29 cellular contexts compared by ENCODE assay signal in genomic region chr16:57993897-57994296, GRCh38. TPM values are rescaled to one million over a fixed set of nuclear protein-coding genes. Genes with fewer than 3 reads are reported as not detected.
DNase-seq lines count a peak whose midpoint lies in the region; ATAC-seq and TF ChIP-seq lines count a peak whose summit lies in the region.
"Had no signal": no experiment of that assay in that cellular context is flagged by ENCODE, and none has a peak within 500 bp of the region (broad histone marks: within the 10 kb centered on the region; RNA-seq: fewer than 3 reads in every experiment).

No MANE protein-coding gene starts in this region.

- H4K8ac ChIP-seq in trophoblast cell (ENCODE audit: low read depth, low read length): no peak overlapping the region

- peaks cover 21% of the 10 kb centered on the region for H3K36me3 ChIP-seq in CD8-positive, alpha-beta T cell (ENCODE audit: insufficient read depth, low read length)
- H3K36me3 ChIP-seq in PC-9 (ENCODE audit: low read depth) (peaks cover 8% of the 10 kb centered on the region; the same call in 1 of the 2 replicates), endodermal cell (ENCODE audit: control insufficient read depth, insufficient read depth, low read length) (peaks cover 22% of the 10 kb centered on the region), trophoblast cell (ENCODE audit: control insufficient read depth in 1 of 2, insufficient read depth in 2 of 2, low read length in 2 of 2) (peaks cover 17 to 31% of the 10 kb centered on the region in 2 experiments), breast epithelium (peaks cover 5% of the 10 kb centered on the region)
- H3K36me3 ChIP-seq: BE2C, ovary had no signal

- no peak overlapping the region for H3K4me3 ChIP-seq in CD8-positive, alpha-beta T cell (ENCODE audit: low read depth, low read length)
- H3K4me3 ChIP-seq in PC-9: no peak overlapping the region
- H3K4me3 ChIP-seq in endodermal cell (ENCODE audit: low read length): no peak overlapping the region
- H3K4me3 ChIP-seq in trophoblast cell (ENCODE audit: low read depth, low read length): no peak overlapping the region
- no peak overlapping the region for H3K4me3 ChIP-seq in breast epithelium
- H3K4me3 ChIP-seq: esophagus squamous epithelium, lung, ovary, thoracic aorta had no signal

- ATAC-seq in CD8-positive, alpha-beta T cell: no peak
- ATAC-seq: activated T-cell treated with anti-CD3 and anti-CD28 coated beads, Interleukin-2, amount 50 U/mL, for 72 hours; PC-3; stimulated activated naive CD8-positive, alpha-beta T cell treated with anti-CD3 and anti-CD28 coated beads, Interleukin-15, amount 100 ng/mL, for 72 hours had no signal

- POLR2A ChIA-PET in CD8-positive, alpha-beta T cell (lab: Charles Lee): no interaction called here
- POLR2A ChIA-PET in PC-9 (lab: Charles Lee; ENCODE audit: unreplicated experiment): interaction anchor here (0.5 kb wide), 1 partner anchor 77 kb away, joined by 3 read pairs; no protein-coding TSS in a partner anchor

- no peaks in the 10 kb centered on the region for H3K27me3 ChIP-seq in CD8-positive, alpha-beta T cell (ENCODE audit: insufficient read depth, low read length)
- H3K27me3 ChIP-seq in PC-9 (ENCODE audit: insufficient read depth, low read depth): no peaks in the 10 kb centered on the region
- no peaks in the 10 kb centered on the region for H3K27me3 ChIP-seq in endodermal cell (ENCODE audit: control insufficient read depth, insufficient read depth, low read length, poor library complexity, severe bottlenecking)
- H3K27me3 ChIP-seq in trophoblast cell (ENCODE audit: insufficient read depth, low read length): no peaks in the 10 kb centered on the region
- H3K27me3 ChIP-seq in breast epithelium: no peaks in the 10 kb centered on the region
- H3K27me3 ChIP-seq: BE2C, esophagus squamous epithelium, ovary had no signal

- 90 to 100% methylated on average over 2 to 5 of the region's 5 CpGs for WGBS in endodermal cell (ENCODE audit: insufficient coverage in 1 of 2, insufficient read length in 1 of 2), 2 experiments
- WGBS in trophoblast cell (ENCODE audit: extremely low coverage, insufficient coverage, insufficient read length): no CpG with 5 or more reads among the region's 5 CpGs

- no peak overlapping the region for H3K4ac ChIP-seq in trophoblast cell (ENCODE audit: low read depth, low read length)

- CTCF ChIA-PET in CD8-positive, alpha-beta T cell (lab: Charles Lee): interaction anchor here (2.1 kb wide), 1 partner anchor 93 kb away, joined by 7 read pairs; no protein-coding TSS in a partner anchor
- CTCF ChIA-PET in PC-9 (lab: Charles Lee): interaction anchor here (0.6 kb wide), 1 partner anchor 235 kb away, joined by 3 read pairs; no protein-coding TSS in a partner anchor

- H3K18ac ChIP-seq in trophoblast cell (ENCODE audit: low read length): peak overlapping the region; percentile 7

- no peak overlapping the region for H3K9ac ChIP-seq in endodermal cell (ENCODE audit: extremely low read depth, low read length, poor library complexity, severe bottlenecking)
- H3K9ac ChIP-seq in trophoblast cell (ENCODE audit: low read length): no peak overlapping the region

- H3K36me3 Mint-ChIP-seq in CD8-positive, alpha-beta T cell: peaks cover 38% of the 10 kb centered on the region
- peaks cover 16% of the 10 kb centered on the region for H3K36me3 Mint-ChIP-seq in endodermal cell (ENCODE audit: low read depth)

- no peaks in the 10 kb centered on the region for H3K27me3 Mint-ChIP-seq in CD8-positive, alpha-beta T cell (ENCODE audit: low read depth)
- H3K27me3 Mint-ChIP-seq in endodermal cell (ENCODE audit: insufficient read depth): no peaks in the 10 kb centered on the region
- H3K27me3 Mint-ChIP-seq: activated CD4-positive, alpha-beta T cell treated with anti-CD3 and anti-CD28 coated beads, Interleukin-2, amount 10 ng/mL, durations not matched to agents 7 days and 5 days; dendritic cell treated with granulocyte-macrophage colony-stimulating factor and Interleukin-4, amounts not matched to agents 40 ng/mL and 50 ng/mL, for 4 days; stimulated activated naive CD8-positive, alpha-beta T cell treated with anti-CD3 and anti-CD28 coated beads, Interleukin-15, amount 100 ng/mL, for 72 hours had no signal

- peak overlapping the region; percentile 24 for H2AK5ac ChIP-seq in trophoblast cell (ENCODE audit: low read length)

- DNase-seq in CD8-positive, alpha-beta T cell: no peak
- DNase-seq in PC-9 (no peak), endodermal cell (peak; percentile 39), trophoblast cell (no peak), UCSD-AML1 (lab: John Stamatoyannopoulos, UW; ENCODE audit: unreplicated experiment) (no peak), breast epithelium (ENCODE audit: low spot score in 2 of 2) (no peak)
- DNase-seq in activated CD4-positive, alpha-beta T cell treated with anti-CD3 and anti-CD28 coated beads for 4 hours: no peak
- DNase-seq: activated CD4-positive, alpha-beta T cell treated with anti-CD3 and anti-CD28 coated beads, Interleukin-2, amount 10 ng/mL, durations not matched to agents 7 days and 5 days; activated T-cell treated with anti-CD3 and anti-CD28 coated beads, Interleukin-2, amount 50 U/mL, for 72 hours; Caco-2; esophagus squamous epithelium; kidney glomerular epithelial cell; MM.1S; NCI-H2029; NCI-H526; NK-92 treated with Interleukin-12 subunit alpha and Interleukin-12 subunit beta, amount 100 ng/mL, for 24 hours; ovary; PC-3; Right ventricle myocardium superior; small intestine; stimulated activated CD8-positive, alpha-beta memory T cell treated with anti-CD3 and anti-CD28 coated beads, Interleukin-4, amount 100 ng/mL, for 48 hours; stimulated activated naive CD8-positive, alpha-beta T cell treated with anti-CD3 and anti-CD28 coated beads, Interleukin-15, amount 100 ng/mL, for 72 hours had no signal

- no peak for TF ChIP-seq POLR2A in breast epithelium (IDR thresholded peaks at IDR 0.05)

- H3K27ac Mint-ChIP-seq in CD8-positive, alpha-beta T cell: peak overlapping the region; percentile 74
- H3K27ac Mint-ChIP-seq in endodermal cell: no peak overlapping the region
- H3K27ac Mint-ChIP-seq: nephron had no signal

- no peak overlapping the region for H3K27ac ChIP-seq in CD8-positive, alpha-beta T cell (ENCODE audit: low read depth, low read length)
- peak overlapping the region; percentile 96 for H3K27ac ChIP-seq in PC-9
- no peak overlapping the region for H3K27ac ChIP-seq in endodermal cell (ENCODE audit: low read depth, low read length)
- no peak overlapping the region for H3K27ac ChIP-seq in trophoblast cell (ENCODE audit: low read depth, low read length)
- peak overlapping the region in 1 of 2 donors; percentile 8 for H3K27ac ChIP-seq in breast epithelium
- H3K27ac ChIP-seq: ovary, thoracic aorta had no signal

- no peak overlapping the region for H3K4me3 Mint-ChIP-seq in CD8-positive, alpha-beta T cell
- no peak overlapping the region for H3K4me3 Mint-ChIP-seq in endodermal cell
- H3K4me3 Mint-ChIP-seq: activated CD4-positive, alpha-beta T cell treated with anti-CD3 and anti-CD28 coated beads, Interleukin-2, amount 10 ng/mL, durations not matched to agents 7 days and 5 days; dendritic cell treated with granulocyte-macrophage colony-stimulating factor and Interleukin-4, amounts not matched to agents 40 ng/mL and 50 ng/mL, for 4 days; nephron; stimulated activated naive CD8-positive, alpha-beta T cell treated with anti-CD3 and anti-CD28 coated beads, Interleukin-15, amount 100 ng/mL, for 72 hours had no signal

- no peak overlapping the region for H4K12ac ChIP-seq in trophoblast cell (ENCODE audit: low read depth, low read length)

- H3K4me1 Mint-ChIP-seq in CD8-positive, alpha-beta T cell (ENCODE audit: low read depth): peaks cover 31% of the 10 kb centered on the region
- peaks cover 5% of the 10 kb centered on the region for H3K4me1 Mint-ChIP-seq in endodermal cell

- no peaks in the 10 kb centered on the region for H3K9me3 Mint-ChIP-seq in CD8-positive, alpha-beta T cell
- H3K9me3 Mint-ChIP-seq in endodermal cell: no peaks in the 10 kb centered on the region
- H3K9me3 Mint-ChIP-seq: activated CD4-positive, alpha-beta T cell treated with anti-CD3 and anti-CD28 coated beads, Interleukin-2, amount 10 ng/mL, durations not matched to agents 7 days and 5 days; activated T-cell treated with anti-CD3 and anti-CD28 coated beads, Interleukin-2, amount 50 U/mL, for 72 hours; dendritic cell treated with granulocyte-macrophage colony-stimulating factor and Interleukin-4, amounts not matched to agents 40 ng/mL and 50 ng/mL, for 4 days; nephron; stimulated activated naive CD8-positive, alpha-beta T cell treated with anti-CD3 and anti-CD28 coated beads, Interleukin-15, amount 100 ng/mL, for 72 hours; T-helper 2 cell treated with Interferon-gamma antibody and Interleukin-4, amounts not matched to agents 5 μg/mL and 100 μg/mL, for 36 hours had no signal

- H3K79me1 ChIP-seq in trophoblast cell (ENCODE audit: low read length): peaks cover 8% of the 10 kb centered on the region

- peak overlapping the region; percentile 76 for H4K91ac ChIP-seq in trophoblast cell (ENCODE audit: low read depth, low read length)

- H2AFZ ChIP-seq in PC-9: no peak overlapping the region
- H2AFZ ChIP-seq in trophoblast cell (ENCODE audit: insufficient read depth, low read length, poor library complexity): no peak overlapping the region

- H3K14ac ChIP-seq in trophoblast cell (ENCODE audit: low read length): no peak overlapping the region

- H3K23ac ChIP-seq in trophoblast cell (ENCODE audit: low read length): no peak overlapping the region

- no peaks in the 10 kb centered on the region for H4K20me1 ChIP-seq in PC-9 (ENCODE audit: insufficient read depth)

- intact Hi-C loops in CD8-positive, alpha-beta T cell (cut with DNase I, micrococcal nuclease): no loop called here
- intact Hi-C loops in PC-9 (cut with micrococcal nuclease; ENCODE audit: unreplicated experiment) (loop anchor here (2.0 kb wide), 1 partner anchor 35 kb away; no protein-coding TSS in a partner anchor), breast epithelium (cut with DNase I; ENCODE audit: low total_unique reads) (no loop called here)

- H2BK12ac ChIP-seq in trophoblast cell (ENCODE audit: low read length): peak overlapping the region; percentile 2

- peaks cover 21% of the 10 kb centered on the region for H3K79me2 ChIP-seq in PC-9 (ENCODE audit: low read depth)
- peaks cover 2% of the 10 kb centered on the region for H3K79me2 ChIP-seq in trophoblast cell (ENCODE audit: control insufficient read depth, insufficient read depth, low read length, poor library complexity)

- no peaks in the 10 kb centered on the region for H3K9me2 ChIP-seq in PC-9 (ENCODE audit: insufficient read depth)

- BruUV-seq in PC-9 (replicated peaks; lab: Mats Ljungman, UMichigan): no TSS peak

- H3F3A ChIP-seq in PC-9 (ENCODE audit: insufficient read depth, low read depth): peaks cover 42% of the 10 kb centered on the region

- no peak overlapping the region for H2BK5ac ChIP-seq in trophoblast cell (ENCODE audit: low read depth, low read length, poor library complexity)

- H3K4me2 ChIP-seq in PC-9 (peak overlapping the region; percentile 78), trophoblast cell (ENCODE audit: low read length) (no peak overlapping the region)

- no peaks in the 10 kb centered on the region for H3K9me3 ChIP-seq in CD8-positive, alpha-beta T cell (ENCODE audit: low read length)
- H3K9me3 ChIP-seq in PC-9 (ENCODE audit: insufficient read depth, low read depth) (no peaks in the 10 kb centered on the region), endodermal cell (ENCODE audit: control insufficient read depth, low read length) (no peaks in the 10 kb centered on the region), trophoblast cell (ENCODE audit: insufficient read depth, low read depth, low read length) (no peaks in the 10 kb centered on the region), breast epithelium (no peaks in the 10 kb centered on the region)
- H3K9me3 ChIP-seq: BE2C, Caco-2, esophagus squamous epithelium, ovary, thoracic aorta had no signal

- H2BK120ac ChIP-seq in trophoblast cell (ENCODE audit: insufficient read depth, low read length, poor library complexity): peak overlapping the region; percentile 27

- H3K4me1 ChIP-seq in CD8-positive, alpha-beta T cell (ENCODE audit: insufficient read depth, low read length): peaks cover 50% of the 10 kb centered on the region
- H3K4me1 ChIP-seq in PC-9 (replicated peaks; ENCODE audit: insufficient read depth) (peaks cover 61% of the 10 kb centered on the region), endodermal cell (ENCODE audit: control insufficient read depth, insufficient read depth, low read length) (peaks cover 2% of the 10 kb centered on the region), trophoblast cell (ENCODE audit: control insufficient read depth in 1 of 2, insufficient read depth in 2 of 2, low read length in 2 of 2) (peaks cover 24 to 36% of the 10 kb centered on the region in 2 experiments), breast epithelium (peaks cover 0 to 6% of the 10 kb centered on the region in 2 donors)
- H3K4me1 ChIP-seq: BE2C had no signal

- no peak for TF ChIP-seq CTCF in CD8-positive, alpha-beta T cell (IDR thresholded peaks at IDR 0.05)
- no peak for TF ChIP-seq CTCF in PC-9 (conservative IDR thresholded peaks at IDR 0.05)
- no peak for TF ChIP-seq CTCF in endodermal cell (conservative IDR thresholded peaks at IDR 0.05)
- no peak for TF ChIP-seq CTCF in breast epithelium (IDR thresholded peaks at IDR 0.05)

RNA-seq across cellular contexts. Expression of gene ZNF319, which starts 6.6 kb away (rescaled TPM):
- 1 to 10 TPM; 8.0 to 9.4 TPM for total RNA-seq in CD8-positive, alpha-beta T cell
- total RNA-seq in PC-9 (2021) (9.9 and 11.0 TPM in 2 replicates), endodermal cell (10 to 100 TPM in 1 of 2 donors, 1 to 10 TPM in 1; 9.8 to 10.8 TPM), breast epithelium (1 to 10 TPM; 6.2 to 7.2 (median 6.4) TPM)
- 11.5 TPM for polyA plus RNA-seq in endodermal cell (2013, experiment 1 of 2)
- polyA plus RNA-seq in endodermal cell (2013, experiment 2 of 2): 8.2 TPM
- polyA plus RNA-seq in trophoblast cell (2013): 5.7 and 6.8 TPM in 2 replicates

RNA-seq across cellular contexts. Expression of gene USB1, which starts 7.3 kb away (rescaled TPM):
- total RNA-seq in CD8-positive, alpha-beta T cell: 10 to 100 TPM; 24.7 to 27.9 TPM
- total RNA-seq in PC-9 (2021) (65.8 and 66.0 TPM in 2 replicates), endodermal cell (100 to 1,000 TPM; 139 to 163 TPM), breast epithelium (10 to 100 TPM; 14.5 to 37.0 (median 26.4) TPM)
- polyA plus RNA-seq in endodermal cell (2013, experiment 1 of 2): 62.2 TPM
- polyA plus RNA-seq in endodermal cell (2013, experiment 2 of 2): 62.7 TPM
- 36.6 and 37.1 TPM in 2 replicates for polyA plus RNA-seq in trophoblast cell (2013)

RNA-seq across cellular contexts. Expression of gene CNGB1, which starts 23.0 kb away (rescaled TPM):
- not detected for total RNA-seq in CD8-positive, alpha-beta T cell
- total RNA-seq in PC-9 (2021) (1.1 and 2.6 TPM in 2 replicates), endodermal cell (under 1 TPM; 0.29 to 0.60 TPM), breast epithelium (not detected)
- 1.1 TPM for polyA plus RNA-seq in endodermal cell (2013, experiment 1 of 2)
- polyA plus RNA-seq in endodermal cell (2013, experiment 2 of 2): 0.50 TPM
- polyA plus RNA-seq in trophoblast cell (2013): 0.11 and 0.12 TPM in 2 replicates
- total RNA-seq: activated CD4-positive, alpha-beta T cell treated with anti-CD3 and anti-CD28 coated beads, Interleukin-2, amount 10 ng/mL, durations not matched to agents 7 days and 5 days; activated T-cell treated with anti-CD3 and anti-CD28 coated beads, Interleukin-2, amount 50 U/mL, for 72 hours; Caco-2; mononuclear cell; Right ventricle myocardium superior; thoracic aorta had no signal
- polyA plus RNA-seq: ovary had no signal

RNA-seq across cellular contexts. Expression of gene MMP15, which starts 31.7 kb away (rescaled TPM):
- total RNA-seq in CD8-positive, alpha-beta T cell: under 1 TPM; 0.19 to 0.92 TPM
- 20.1 and 23.9 TPM in 2 replicates for total RNA-seq in PC-9 (2021)
- 100 to 1,000 TPM in 1 of 2 donors, 10 to 100 TPM in 1; 99.8 to 105 TPM for total RNA-seq in endodermal cell
- 34.0 TPM for polyA plus RNA-seq in endodermal cell (2013, experiment 1 of 2)
- polyA plus RNA-seq in endodermal cell (2013, experiment 2 of 2): 34.0 TPM
- 95.1 and 106 TPM in 2 replicates for polyA plus RNA-seq in trophoblast cell (2013)
- total RNA-seq in breast epithelium: 1 to 10 TPM; 4.6 to 5.3 (median 4.8) TPM
